24 cellular contexts compared by ENCODE assay signal in the genomic region with DNA sequence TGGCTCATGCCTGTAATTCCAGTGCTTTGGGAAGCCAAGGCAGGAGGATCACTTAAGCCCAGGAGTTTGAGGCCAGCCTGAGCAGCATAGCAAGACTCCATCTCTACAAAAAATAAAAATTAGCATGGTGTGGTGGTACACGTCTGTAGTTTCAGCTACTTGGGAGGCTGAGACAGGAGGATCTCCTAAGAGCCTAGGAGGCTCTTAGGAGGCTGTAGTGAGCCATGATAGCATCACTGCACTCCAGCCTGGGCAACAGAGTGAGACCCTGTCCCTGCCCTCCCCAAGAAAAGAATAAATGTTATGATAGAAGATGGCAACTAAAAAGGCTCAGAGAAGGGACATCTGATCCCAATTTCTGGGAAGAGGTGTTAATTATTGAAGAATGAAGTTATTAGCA.
"Had no signal": no experiment of that assay in that cellular context is flagged by ENCODE, and none has a peak within 500 bp of the region (broad histone marks: within the 10 kb centered on the region; RNA-seq: fewer than 3 reads in every experiment).

No MANE protein-coding gene starts in this region.

- DNase-seq: activated CD4-positive, alpha-beta T cell treated with anti-CD3 and anti-CD28 coated beads for 1 hour; activated CD4-positive, alpha-beta T cell treated with anti-CD3 and anti-CD28 coated beads, Interleukin-2, amount 50 U/mL, for 1 hour; activated CD8-positive, alpha-beta memory T cell treated with anti-CD3 and anti-CD28 coated beads, Interleukin-2, amount 10 ng/mL, durations not matched to agents 7 days and 5 days; activated CD8-positive, alpha-beta T cell treated with anti-CD3 and anti-CD28 coated beads, Interleukin-2, amount 10 ng/mL, durations not matched to agents 7 days and 5 days; activated gamma-delta T cell; activated naive CD4-positive, alpha-beta T cell treated with anti-CD3 and anti-CD28 coated beads, Interleukin-2, amount 50 U/mL, for 16 hours; anterior cingulate cortex; dermis blood vessel endothelial cell; effector CD8-positive, alpha-beta T cell; gastrocnemius medialis; glutamatergic neuron; left ventricle myocardium inferior; mesendoderm; mucosa of descending colon; right cardiac atrium; spleen; stimulated activated naive CD4-positive, alpha-beta T cell treated with Interleukin-2 at 50 U/mL for 16 hours; T-helper 2 cell had no signal

- H3K4me3 Mint-ChIP-seq: activated CD8-positive, alpha-beta memory T cell treated with anti-CD3 and anti-CD28 coated beads, Interleukin-2, amount 10 ng/mL, durations not matched to agents 7 days and 5 days; activated CD8-positive, alpha-beta T cell treated with anti-CD3 and anti-CD28 coated beads, Interleukin-2, amount 10 ng/mL, durations not matched to agents 7 days and 5 days; central memory CD8-positive, alpha-beta T cell had no signal

- ATAC-seq: activated CD8-positive, alpha-beta memory T cell treated with anti-CD3 and anti-CD28 coated beads, Interleukin-2, amount 10 ng/mL, durations not matched to agents 7 days and 5 days; activated CD8-positive, alpha-beta T cell treated with anti-CD3 and anti-CD28 coated beads, Interleukin-2, amount 10 ng/mL, durations not matched to agents 7 days and 5 days; gastrocnemius medialis; mucosa of descending colon; right cardiac atrium had no signal

- H3K4me3 ChIP-seq: gastrocnemius medialis, left ventricle myocardium inferior, lung, mucosa of descending colon, spleen, tibial nerve had no signal

- H3K36me3 Mint-ChIP-seq: activated CD8-positive, alpha-beta memory T cell treated with anti-CD3 and anti-CD28 coated beads, Interleukin-2, amount 10 ng/mL, durations not matched to agents 7 days and 5 days had no signal

- H3K27me3 Mint-ChIP-seq: central memory CD8-positive, alpha-beta T cell had no signal

- FAIRE-seq: bronchial epithelial cell, endometrium, islet of Langerhans had no signal

- H3K27me3 ChIP-seq: spleen, tibial nerve had no signal

- H3K36me3 ChIP-seq: gastrocnemius medialis, left ventricle myocardium inferior, spleen, tibial nerve had no signal

- H3K9me3 Mint-ChIP-seq: central memory CD8-positive, alpha-beta T cell had no signal

- H3K27ac Mint-ChIP-seq: activated CD8-positive, alpha-beta memory T cell treated with anti-CD3 and anti-CD28 coated beads, Interleukin-2, amount 10 ng/mL, durations not matched to agents 7 days and 5 days; activated CD8-positive, alpha-beta T cell treated with anti-CD3 and anti-CD28 coated beads, Interleukin-2, amount 10 ng/mL, durations not matched to agents 7 days and 5 days had no signal

- H3K9me3 ChIP-seq: gastrocnemius medialis, left ventricle myocardium inferior, mucosa of descending colon, spleen, tibial nerve had no signal

- H3K27ac ChIP-seq: gastrocnemius medialis, left ventricle myocardium inferior, tibial nerve had no signal
